Comparison of ENCODE assay signal across 1 cellular context in genomic region chr4:8522160-8523120, GRCh38.
TF ChIP-seq lines count a peak whose summit lies in the region.

No MANE protein-coding gene starts in this region.

TF ChIP-seq in H1, 55 proteins besides CTCF, POLR2A, EP300 and RAD21:
- no peak for TF ChIP-seq EGR1 (IDR thresholded peaks at IDR 0.05; ENCODE audit: borderline replicate concordance, low read depth, low read length)
- no peak for TF ChIP-seq TBP (IDR thresholded peaks at IDR 0.05; ENCODE audit: low read depth, low read length)
- TF ChIP-seq SRF (IDR thresholded peaks at IDR 0.05; ENCODE audit: low read depth, low read length): no peak
- TF ChIP-seq SIX5 (IDR thresholded peaks at IDR 0.05; ENCODE audit: low read depth, low read length): no peak
- TF ChIP-seq KDM5A (IDR thresholded peaks at IDR 0.05; ENCODE audit: low read length): no peak
- TF ChIP-seq E2F6 (IDR thresholded peaks at IDR 0.05): no peak
- no peak for TF ChIP-seq SUZ12 (IDR thresholded peaks at IDR 0.05; ENCODE audit: low read length)
- no peak for TF ChIP-seq SP2 (IDR thresholded peaks at IDR 0.05; ENCODE audit: low read length)
- TF ChIP-seq TCF12 (IDR thresholded peaks at IDR 0.05; ENCODE audit: low read depth, low read length): no peak
- no peak for TF ChIP-seq FOSL1 (IDR thresholded peaks at IDR 0.05; ENCODE audit: insufficient read depth, low read depth, low read length)
- no peak for TF ChIP-seq RXRA (IDR thresholded peaks at IDR 0.05; ENCODE audit: insufficient read depth, low read depth, low read length)
- TF ChIP-seq GABPA (IDR thresholded peaks at IDR 0.05; ENCODE audit: borderline replicate concordance, insufficient read depth, low read length): no peak
- no peak for TF ChIP-seq JUN (IDR thresholded peaks at IDR 0.05; ENCODE audit: low read depth, low read length)
- TF ChIP-seq ASH2L (IDR thresholded peaks at IDR 0.05; ENCODE audit: low read length): no peak
- TF ChIP-seq POU5F1 (IDR thresholded peaks at IDR 0.05; ENCODE audit: low read depth, low read length): no peak
- TF ChIP-seq NANOG (IDR thresholded peaks at IDR 0.05; ENCODE audit: insufficient read depth, low read depth, low read length, poor library complexity, severe bottlenecking): no peak
- TF ChIP-seq SIN3A (conservative IDR thresholded peaks at IDR 0.05 in 1 of 2, IDR thresholded peaks at IDR 0.05 in 1 of 2; ENCODE audit: low read depth in 1 of 2, low read length in 2 of 2): no peak
- TF ChIP-seq, protein P1, sequence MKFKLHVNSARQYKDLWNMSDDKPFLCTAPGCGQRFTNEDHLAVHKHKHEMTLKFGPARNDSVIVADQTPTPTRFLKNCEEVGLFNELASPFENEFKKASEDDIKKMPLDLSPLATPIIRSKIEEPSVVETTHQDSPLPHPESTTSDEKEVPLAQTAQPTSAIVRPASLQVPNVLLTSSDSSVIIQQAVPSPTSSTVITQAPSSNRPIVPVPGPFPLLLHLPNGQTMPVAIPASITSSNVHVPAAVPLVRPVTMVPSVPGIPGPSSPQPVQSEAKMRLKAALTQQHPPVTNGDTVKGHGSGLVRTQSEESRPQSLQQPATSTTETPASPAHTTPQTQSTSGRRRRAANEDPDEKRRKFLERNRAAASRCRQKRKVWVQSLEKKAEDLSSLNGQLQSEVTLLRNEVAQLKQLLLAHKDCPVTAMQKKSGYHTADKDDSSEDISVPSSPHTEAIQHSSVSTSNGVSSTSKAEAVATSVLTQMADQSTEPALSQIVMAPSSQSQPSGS (IDR thresholded peaks at IDR 0.05; ENCODE audit: low read length): no peak
- no peak for TF ChIP-seq GTF2F1 (IDR thresholded peaks at IDR 0.05; ENCODE audit: borderline replicate concordance, low read depth, low read length)
- TF ChIP-seq CBX5 (IDR thresholded peaks at IDR 0.05; ENCODE audit: low read depth, low read length): no peak
